In the genomic region with DNA sequence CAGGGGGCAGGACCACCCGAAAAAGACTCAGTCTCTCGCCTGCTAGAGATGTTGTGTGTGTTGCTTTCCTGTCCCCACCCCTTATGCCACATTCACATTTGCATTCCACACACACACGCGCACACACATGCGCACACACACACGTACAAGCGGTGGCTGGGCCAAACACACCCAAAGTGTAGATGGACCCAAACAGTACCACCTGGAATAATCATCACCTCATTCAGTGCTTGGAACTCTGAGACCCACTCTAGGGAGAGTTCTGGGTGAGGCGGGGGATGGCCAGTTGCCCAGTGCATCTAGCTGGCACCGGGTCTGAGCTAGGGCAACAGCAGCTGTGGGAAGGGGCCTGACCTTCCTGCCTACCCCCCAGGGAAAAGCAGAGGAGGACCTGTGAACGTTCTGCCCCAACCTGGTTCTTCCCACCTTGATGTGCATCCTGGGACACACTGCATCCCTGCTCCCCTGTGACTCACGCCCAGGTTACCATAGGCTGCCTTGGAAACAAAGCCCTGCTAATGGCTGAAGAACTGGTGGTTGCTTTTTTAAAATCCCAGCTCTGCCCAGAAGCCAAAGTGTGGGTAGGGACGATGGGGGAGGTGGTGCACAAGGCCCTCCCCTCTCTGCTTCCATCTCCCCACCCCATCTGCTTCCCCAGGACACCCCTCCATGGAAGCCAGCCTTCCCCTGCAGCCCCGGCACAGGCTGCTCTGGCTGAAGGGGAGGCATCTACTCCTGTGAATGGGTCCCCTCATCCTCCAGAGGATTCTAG, we compare ENCODE assay signal across 1 cellular context.
TF ChIP-seq lines count a peak whose summit lies in the region.

No MANE protein-coding gene starts in this region.

TF ChIP-seq in HEK293, 187 proteins besides CTCF, POLR2A, EP300 and RAD21:
- TF ChIP-seq, protein P1, sequence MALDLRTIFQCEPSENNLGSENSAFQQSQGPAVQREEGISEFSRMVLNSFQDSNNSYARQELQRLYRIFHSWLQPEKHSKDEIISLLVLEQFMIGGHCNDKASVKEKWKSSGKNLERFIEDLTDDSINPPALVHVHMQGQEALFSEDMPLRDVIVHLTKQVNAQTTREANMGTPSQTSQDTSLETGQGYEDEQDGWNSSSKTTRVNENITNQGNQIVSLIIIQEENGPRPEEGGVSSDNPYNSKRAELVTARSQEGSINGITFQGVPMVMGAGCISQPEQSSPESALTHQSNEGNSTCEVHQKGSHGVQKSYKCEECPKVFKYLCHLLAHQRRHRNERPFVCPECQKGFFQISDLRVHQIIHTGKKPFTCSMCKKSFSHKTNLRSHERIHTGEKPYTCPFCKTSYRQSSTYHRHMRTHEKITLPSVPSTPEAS (tag by site-specific recombination; IDR thresholded peaks at IDR 0.05), result peak; percentile 63
- TF ChIP-seq ZNF274 (IDR thresholded peaks at IDR 0.05; ENCODE audit: low read length) (no peak), ZNF274 (tag by site-specific recombination; IDR thresholded peaks at IDR 0.05; ENCODE audit: borderline replicate concordance) (no peak), ZNF341 (tag by site-specific recombination; IDR thresholded peaks at IDR 0.05; ENCODE audit: low read depth) (no peak), ZNF133 (tag by site-specific recombination; IDR thresholded peaks at IDR 0.05) (peak; percentile 97)
